In genomic region chr9:87084407-87084806, GRCh38 we compare ENCODE assay signal across 25 cellular contexts.
DNase-seq lines count a peak whose midpoint lies in the region; ATAC-seq and TF ChIP-seq lines count a peak whose summit lies in the region.
"Had no signal": no experiment of that assay in that cellular context is flagged by ENCODE, and none has a peak within 500 bp of the region (broad histone marks: within the 10 kb centered on the region; RNA-seq: fewer than 3 reads in every experiment).

No MANE protein-coding gene starts in this region.

- no peaks in the 10 kb centered on the region for H3K27me3 Mint-ChIP-seq in chondrocyte (ENCODE audit: low read depth)
- no peaks in the 10 kb centered on the region for H3K27me3 Mint-ChIP-seq in mesothelial cell of epicardium (ENCODE audit: low read depth)
- no peaks in the 10 kb centered on the region for H3K27me3 Mint-ChIP-seq in neural progenitor cell (ENCODE audit: insufficient read depth, low read depth)
- no peaks in the 10 kb centered on the region for H3K27me3 Mint-ChIP-seq in activated T-helper 2 cell treated with anti-CD3 and anti-CD28 coated beads, Interferon-gamma antibody, Interleukin-2, Interleukin-4, amounts not matched to agents 10 μg/mL and 5 μg/mL and 100 μg/mL, durations not matched to agents 14 hours and 24 hours and 36 hours (ENCODE audit: low read depth)
- H3K27me3 Mint-ChIP-seq: CD4-positive, alpha-beta T cell; CD8-positive, alpha-beta memory T cell had no signal

- no peak overlapping the region for H3K4me3 Mint-ChIP-seq in chondrocyte (ENCODE audit: unreplicated experiment)
- no peak overlapping the region for H3K4me3 Mint-ChIP-seq in mesothelial cell of epicardium
- H3K4me3 Mint-ChIP-seq in neural progenitor cell, result no peak overlapping the region
- no peak overlapping the region for H3K4me3 Mint-ChIP-seq in activated T-helper 2 cell treated with anti-CD3 and anti-CD28 coated beads, Interferon-gamma antibody, Interleukin-2, Interleukin-4, amounts not matched to agents 10 μg/mL and 5 μg/mL and 100 μg/mL, durations not matched to agents 14 hours and 24 hours and 36 hours (ENCODE audit: low read depth)
- H3K4me3 Mint-ChIP-seq: CD14-positive monocyte; CD4-positive, alpha-beta T cell; CD8-positive, alpha-beta memory T cell; H9; HFFc6 had no signal

- H3K27ac Mint-ChIP-seq in chondrocyte (ENCODE audit: unreplicated experiment), result no peak overlapping the region
- peak overlapping the region; percentile 39 for H3K27ac Mint-ChIP-seq in mesothelial cell of epicardium
- peak overlapping the region; percentile 11 for H3K27ac Mint-ChIP-seq in neural progenitor cell
- no peak overlapping the region for H3K27ac Mint-ChIP-seq in activated T-helper 2 cell treated with anti-CD3 and anti-CD28 coated beads, Interferon-gamma antibody, Interleukin-2, Interleukin-4, amounts not matched to agents 10 μg/mL and 5 μg/mL and 100 μg/mL, durations not matched to agents 14 hours and 24 hours and 36 hours
- H3K27ac Mint-ChIP-seq: CD14-positive monocyte; CD4-positive, alpha-beta T cell; CD8-positive, alpha-beta memory T cell; H9; HFFc6 had no signal

- ATAC-seq in upper lobe of right lung, result peak; percentile 35
- ATAC-seq: A549, GM12878 had no signal

- intact Hi-C loops in upper lobe of right lung (cut with DNase I), result no loop called here
- intact Hi-C loops in activated T-helper 2 cell treated with anti-CD3 and anti-CD28 coated beads, Interferon-gamma antibody, Interleukin-2, Interleukin-4, amounts not matched to agents 10 μg/mL and 5 μg/mL and 100 μg/mL, durations not matched to agents 14 hours and 24 hours and 36 hours (cut with micrococcal nuclease), result no loop called here

- TF ChIP-seq CTCF in chondrocyte (IDR thresholded peaks at IDR 0.05) (no peak), mesothelial cell of epicardium (IDR thresholded peaks at IDR 0.05; ENCODE audit: unreplicated experiment) (no peak), neural progenitor cell (IDR thresholded peaks at IDR 0.05) (no peak), upper lobe of right lung (IDR thresholded peaks at IDR 0.05) (no peak)

- H3K4me1 ChIP-seq in neural progenitor cell (no peaks in the 10 kb centered on the region), upper lobe of right lung (no peaks in the 10 kb centered on the region)
- H3K4me1 ChIP-seq: A549; BE2C; BLaER1 treated with 17β-estradiol and CSF1 and Interleukin-3, amounts not matched to agents 10 nM and 100 nM had no signal

- H3K27ac ChIP-seq in neural progenitor cell (no peak overlapping the region), upper lobe of right lung (no peak overlapping the region)
- H3K27ac ChIP-seq: A549; BLaER1 treated with 17β-estradiol and CSF1 and Interleukin-3, amounts not matched to agents 10 nM and 100 nM; GM23248 had no signal

- no peak overlapping the region for H2AFZ ChIP-seq in neural progenitor cell (replicated peaks)
- H2AFZ ChIP-seq: GM23248 had no signal

- no peak overlapping the region for H3K4me3 ChIP-seq in neural progenitor cell
- H3K4me3 ChIP-seq in upper lobe of right lung, result no peak overlapping the region
- H3K4me3 ChIP-seq: A549; BLaER1 treated with 17β-estradiol and CSF1 and Interleukin-3, amounts not matched to agents 10 nM and 100 nM; GM12878; GM23248 had no signal

- peak; percentile 84 for DNase-seq in chondrocyte (ENCODE audit: low spot score)
- DNase-seq in mesothelial cell of epicardium (ENCODE audit: low spot score in 2 of 2, unreplicated experiment in 2 of 2), result no peak
- DNase-seq in neural progenitor cell (ENCODE audit: low spot score), result no peak
- DNase-seq in upper lobe of right lung, result no peak
- DNase-seq in NCI-H2081 treated with DMSO at 0.1 percent for 48 hours (lab: John Stamatoyannopoulos, UW), result no peak
- no peak for DNase-seq in activated CD4-positive, alpha-beta T cell treated with anti-CD3 and anti-CD28 coated beads for 4 hours
- no peak for DNase-seq in activated T-helper 2 cell treated with anti-CD3 and anti-CD28 coated beads, Interferon-gamma antibody, Interleukin-2, Interleukin-4, amounts not matched to agents 10 μg/mL and 5 μg/mL and 100 μg/mL, durations not matched to agents 14 hours and 24 hours and 36 hours (ENCODE audit: low spot score)
- DNase-seq in HUDEP-2 (lab: John Stamatoyannopoulos, UW; ENCODE audit: unreplicated experiment in 76 of 76), result no peak
- DNase-seq: 8988T; ACHN; AML-193; BE2C; CD4-positive, alpha-beta T cell; CD8-positive, alpha-beta memory T cell; DMS 273 treated with DMSO at 0.1 percent for 48 hours; DMS79; EL; GDM1; GM23248; H9; HFFc6 had no signal

- H3K36me3 ChIP-seq in neural progenitor cell (no peaks in the 10 kb centered on the region), upper lobe of right lung (no peaks in the 10 kb centered on the region)
- H3K36me3 ChIP-seq: BE2C; BLaER1 treated with 17β-estradiol and CSF1 and Interleukin-3, amounts not matched to agents 10 nM and 100 nM had no signal

- H3K4me1 Mint-ChIP-seq in chondrocyte (ENCODE audit: low read depth), result peaks cover 31% of the 10 kb centered on the region
- peaks cover 33% of the 10 kb centered on the region for H3K4me1 Mint-ChIP-seq in mesothelial cell of epicardium
- peaks cover 10% of the 10 kb centered on the region for H3K4me1 Mint-ChIP-seq in neural progenitor cell
- H3K4me1 Mint-ChIP-seq in activated T-helper 2 cell treated with anti-CD3 and anti-CD28 coated beads, Interferon-gamma antibody, Interleukin-2, Interleukin-4, amounts not matched to agents 10 μg/mL and 5 μg/mL and 100 μg/mL, durations not matched to agents 14 hours and 24 hours and 36 hours (ENCODE audit: low read depth), result no peaks in the 10 kb centered on the region
- H3K4me1 Mint-ChIP-seq: CD14-positive monocyte; CD8-positive, alpha-beta memory T cell; H9 had no signal

- H3K9me3 ChIP-seq in neural progenitor cell (ENCODE audit: low read depth), result no peaks in the 10 kb centered on the region
- no peaks in the 10 kb centered on the region for H3K9me3 ChIP-seq in upper lobe of right lung
- H3K9me3 ChIP-seq: BE2C had no signal

- H3K79me2 ChIP-seq in neural progenitor cell (ENCODE audit: low read depth), result no peaks in the 10 kb centered on the region

- H3K4me2 ChIP-seq in neural progenitor cell, result no peak overlapping the region
- H3K4me2 ChIP-seq: A549; BLaER1 treated with 17β-estradiol and CSF1 and Interleukin-3, amounts not matched to agents 10 nM and 100 nM had no signal

- peaks cover 10% of the 10 kb centered on the region for H3K9me3 Mint-ChIP-seq in chondrocyte (ENCODE audit: low read depth)
- H3K9me3 Mint-ChIP-seq in mesothelial cell of epicardium, result peaks cover 15% of the 10 kb centered on the region
- peaks cover 13% of the 10 kb centered on the region for H3K9me3 Mint-ChIP-seq in neural progenitor cell
- peaks cover 4% of the 10 kb centered on the region for H3K9me3 Mint-ChIP-seq in activated T-helper 2 cell treated with anti-CD3 and anti-CD28 coated beads, Interferon-gamma antibody, Interleukin-2, Interleukin-4, amounts not matched to agents 10 μg/mL and 5 μg/mL and 100 μg/mL, durations not matched to agents 14 hours and 24 hours and 36 hours
- H3K9me3 Mint-ChIP-seq: HFFc6 had no signal

- no peak overlapping the region for H3K9ac ChIP-seq in neural progenitor cell
- H3K9ac ChIP-seq: BLaER1 treated with 17β-estradiol and CSF1 and Interleukin-3, amounts not matched to agents 10 nM and 100 nM; GM23248 had no signal

- no peaks in the 10 kb centered on the region for H3F3A ChIP-seq in neural progenitor cell (ENCODE audit: low read depth)

- no peaks in the 10 kb centered on the region for H3K27me3 ChIP-seq in neural progenitor cell
- no peaks in the 10 kb centered on the region for H3K27me3 ChIP-seq in upper lobe of right lung
- H3K27me3 ChIP-seq: BE2C; BLaER1 treated with 17β-estradiol and CSF1 and Interleukin-3, amounts not matched to agents 10 nM and 100 nM had no signal

- H4K20me1 ChIP-seq in neural progenitor cell (ENCODE audit: low read depth), result no peaks in the 10 kb centered on the region
- H4K20me1 ChIP-seq: BLaER1 treated with 17β-estradiol and CSF1 and Interleukin-3, amounts not matched to agents 10 nM and 100 nM had no signal

- H3K36me3 Mint-ChIP-seq in chondrocyte (ENCODE audit: low read depth) (peaks cover 2% of the 10 kb centered on the region), mesothelial cell of epicardium (peaks cover 6% of the 10 kb centered on the region), neural progenitor cell (no peaks in the 10 kb centered on the region)
- no peaks in the 10 kb centered on the region for H3K36me3 Mint-ChIP-seq in activated T-helper 2 cell treated with anti-CD3 and anti-CD28 coated beads, Interferon-gamma antibody, Interleukin-2, Interleukin-4, amounts not matched to agents 10 μg/mL and 5 μg/mL and 100 μg/mL, durations not matched to agents 14 hours and 24 hours and 36 hours (ENCODE audit: low read depth)
- H3K36me3 Mint-ChIP-seq: CD14-positive monocyte; CD8-positive, alpha-beta memory T cell had no signal

Comparison
In these comparisons a context has a peak if more than half of its experiments do, and no peak if none do; other contexts are left out.
1. H3K27ac Mint-ChIP-seq: peak in mesothelial cell of epicardium (single experiment) and neural progenitor cell (single experiment); none in chondrocyte (single experiment) and activated T-helper 2 cell treated with anti-CD3 and anti-CD28 coated beads, Interferon-gamma antibody, Interleukin-2, Interleukin-4, amounts not matched to agents 10 μg/mL and 5 μg/mL and 100 μg/mL, durations not matched to agents 14 hours and 24 hours and 36 hours (single experiment).